ENCODE assay signal across 10 cellular contexts in genomic region chr5:160219411-160219810, GRCh38. TPM values are rescaled to one million over a fixed set of nuclear protein-coding genes. Genes with fewer than 3 reads are reported as not detected.
"Had no signal": no experiment of that assay in that cellular context is flagged by ENCODE, and none has a peak within 500 bp of the region (broad histone marks: within the 10 kb centered on the region; RNA-seq: fewer than 3 reads in every experiment).

No MANE protein-coding gene starts in this region.

- H3K4me3 ChIP-seq: GM23338, HAP-1, K562 had no signal

- H3K4me2 ChIP-seq: GM23338 had no signal

- H3K9me3 ChIP-seq: HAP-1 had no signal

- H3K27ac ChIP-seq: HL-60 had no signal

- H3K27ac Mint-ChIP-seq: GM23338, HFFc6 had no signal

- H2AFZ ChIP-seq: GM23338 had no signal

- H3K9me3 Mint-ChIP-seq: GM23338, HFFc6 had no signal

- H3K36me3 ChIP-seq: HAP-1 had no signal

- DNase-seq: H7, HFFc6, IMR-90, KG1 had no signal

- H3K4me1 Mint-ChIP-seq: GM23338 had no signal

- H3K4me3 Mint-ChIP-seq: GM23338, HFFc6 had no signal

- ATAC-seq: GM23338, HCT116, K562 had no signal

RNA-seq across cellular contexts. Expression of gene FABP6, which starts 9.9 kb away (rescaled TPM):
- total RNA-seq: H4, HFFc6, IMR-90 had no signal
- polyA plus RNA-seq: IMR-90 had no signal
